In genomic region chr17:55693244-55694216, GRCh38 we compare ENCODE assay signal across 14 cellular contexts. TPM values are rescaled to one million over a fixed set of nuclear protein-coding genes. Genes with fewer than 3 reads are reported as not detected.
DNase-seq lines count a peak whose midpoint lies in the region; ATAC-seq, FAIRE-seq and TF ChIP-seq lines count a peak whose summit lies in the region.
"Had no signal": no experiment of that assay in that cellular context is flagged by ENCODE, and none has a peak within 500 bp of the region (broad histone marks: within the 10 kb centered on the region; RNA-seq: fewer than 3 reads in every experiment).

No MANE protein-coding gene starts in this region.

- no peak for TF ChIP-seq CTCF in HEK293 (tag by site-specific recombination; IDR thresholded peaks at IDR 0.05)
- no peak for TF ChIP-seq CTCF in esophagus muscularis mucosa (IDR thresholded peaks at IDR 0.05)

- H3K4me3 ChIP-seq in HEK293 (ENCODE audit: low read depth, low read length) (no peak overlapping the region), esophagus muscularis mucosa (no peak overlapping the region)
- H3K4me3 ChIP-seq: ascending aorta had no signal

- CTCF ChIA-PET in HEK293 (lab: Yijun Ruan, JAX), result interaction anchor here (0.7 kb wide), 1 partner anchor 346 kb away, joined by 3 read pairs; no protein-coding TSS in a partner anchor

- POLR2A ChIA-PET in HEK293 (lab: Yijun Ruan, JAX), result no interaction called here

- 35% methylated on average over 5 of the region's 5 CpGs for WGBS in esophagus muscularis mucosa

- intact Hi-C loops in esophagus muscularis mucosa (cut with DNase I), result no loop called here

- no peaks in the 10 kb centered on the region for H3K9me3 ChIP-seq in HEK293 (ENCODE audit: control insufficient read depth, insufficient read depth, low read depth, low read length)
- no peaks in the 10 kb centered on the region for H3K9me3 ChIP-seq in esophagus muscularis mucosa
- H3K9me3 ChIP-seq: ascending aorta had no signal

- TF ChIP-seq EP300 in esophagus muscularis mucosa (IDR thresholded peaks at IDR 0.05), result no peak

- no peak for TF ChIP-seq POLR2A in esophagus muscularis mucosa (IDR thresholded peaks at IDR 0.05; ENCODE audit: low read depth)

- H3K27ac ChIP-seq in HEK293 (ENCODE audit: extremely low read depth, low read depth, low read length), result no peak overlapping the region
- peak overlapping the region in 2 of 4 donors; percentile 29 to 34 for H3K27ac ChIP-seq in esophagus muscularis mucosa (replicated peaks in 1 of 4)
- H3K27ac ChIP-seq: ascending aorta, epithelial cell of prostate, parathyroid adenoma had no signal

- ATAC-seq in HG02981 (IDR thresholded peaks at IDR 0.05; ENCODE audit: unreplicated experiment), result no peak
- ATAC-seq: Panc1 had no signal

- no peaks in the 10 kb centered on the region for H3K27me3 ChIP-seq in esophagus muscularis mucosa
- H3K27me3 ChIP-seq: ascending aorta had no signal

- peak; percentile 74 for FAIRE-seq in islet of Langerhans (lab: Jason Lieb, UNC)

- DNase-seq in amniotic epithelial cell (ENCODE audit: low read depth) (peak; percentile 55), stromal cell of bone marrow (ENCODE audit: low read depth) (peak; percentile 77), esophagus muscularis mucosa (ENCODE audit: extremely low spot score) (no peak), GM19240 (ENCODE audit: insufficient read length, low spot score) (no peak)
- DNase-seq: DND-41, NCI-H2107 had no signal

- H3K4me1 ChIP-seq in HEK293 (ENCODE audit: control insufficient read depth, insufficient read depth, low read length) (peaks cover 10% of the 10 kb centered on the region), esophagus muscularis mucosa (peaks cover 0 to 25% (median 25%) of the 10 kb centered on the region in 4 donors)
- H3K4me1 ChIP-seq: ascending aorta, parathyroid adenoma had no signal

- H3K36me3 ChIP-seq in HEK293 (ENCODE audit: control insufficient read depth in 2 of 2, insufficient read depth in 1 of 2, low read length in 2 of 2), result no peaks in the 10 kb centered on the region
- H3K36me3 ChIP-seq in esophagus muscularis mucosa, result no peaks in the 10 kb centered on the region
- H3K36me3 ChIP-seq: ascending aorta had no signal

TF ChIP-seq in HEK293, 187 proteins besides CTCF, POLR2A, EP300 and RAD21:
- TF ChIP-seq ZNF354C (tag by site-specific recombination; IDR thresholded peaks at IDR 0.05; ENCODE audit: borderline replicate concordance, low read depth) (no peak), TSHZ1 (tag by site-specific recombination; IDR thresholded peaks at IDR 0.05; ENCODE audit: borderline replicate concordance) (no peak), ZNF391 (tag by site-specific recombination; IDR thresholded peaks at IDR 0.05; ENCODE audit: borderline replicate concordance, low read depth) (no peak), ZNF350 (tag by site-specific recombination; IDR thresholded peaks at IDR 0.05) (no peak), ZNF449 (tag by site-specific recombination; IDR thresholded peaks at IDR 0.05) (peak; percentile 87)
TF ChIP-seq in HEK293: peak in this region for 1.

RNA-seq across cellular contexts. Expression of gene TMEM100, which starts 29.1 kb away (rescaled TPM):
- total RNA-seq in esophagus muscularis mucosa, result 1 to 10 TPM; 4.2 to 9.6 (median 9.5) TPM
- total RNA-seq: HT-29 had no signal

RNA-seq across cellular contexts. Expression of gene PCTP, which starts 57.3 kb away (rescaled TPM):
- 10 to 100 TPM; 11.2 to 17.4 (median 11.8) TPM for total RNA-seq in esophagus muscularis mucosa

Comparison
In these comparisons a context has a peak if more than half of its experiments do, and no peak if none do; other contexts are left out.
1. DNase-seq: peak in amniotic epithelial cell (single experiment) and stromal cell of bone marrow (single experiment); none in esophagus muscularis mucosa (single experiment) and GM19240 (single experiment).